ENCODE assay signal across 11 cellular contexts in genomic region chr2:131094655-131095281, GRCh38. TPM values are rescaled to one million over a fixed set of nuclear protein-coding genes. Genes with fewer than 3 reads are reported as not detected.
A peak's percentile ranks its signal among the peaks of the same experiment; 100 is the strongest.
DNase-seq lines count a peak whose midpoint lies in the region; ATAC-seq and TF ChIP-seq lines count a peak whose summit lies in the region.
"Had no signal": no experiment of that assay in that cellular context is flagged by ENCODE, and none has a peak within 500 bp of the region (broad histone marks: within the 10 kb centered on the region; RNA-seq: fewer than 3 reads in every experiment).

No MANE protein-coding gene starts in this region.

- peak overlapping the region; percentile 24 for H3K4me3 Mint-ChIP-seq in activated T-cell treated with anti-CD3 and anti-CD28 coated beads, Interleukin-2, amount 50 U/mL, for 4 hours
- H3K4me3 Mint-ChIP-seq in stimulated activated effector memory CD8-positive, alpha-beta T cell treated with anti-CD3 and anti-CD28 coated beads, Interleukin-12 subunit alpha, Interleukin-12 subunit beta, amount 100 ng/mL, for 72 hours: peak overlapping the region; percentile 86

- H3K36me3 ChIP-seq in PC-3 (ENCODE audit: low read depth, low read length): no peaks in the 10 kb centered on the region
- H3K36me3 ChIP-seq: thoracic aorta had no signal

- CTCF ChIA-PET in PC-3 (lab: Charles Lee): no interaction called here

- no peak overlapping the region for H3K9ac ChIP-seq in PC-3 (ENCODE audit: low read length)

- H3K79me2 ChIP-seq in PC-3 (ENCODE audit: low read length): peaks cover 31% of the 10 kb centered on the region

- H3K9me3 Mint-ChIP-seq in activated T-cell treated with anti-CD3 and anti-CD28 coated beads, Interleukin-2, amount 50 U/mL, for 4 hours: no peaks in the 10 kb centered on the region
- H3K9me3 Mint-ChIP-seq in stimulated activated effector memory CD8-positive, alpha-beta T cell treated with anti-CD3 and anti-CD28 coated beads, Interleukin-12 subunit alpha, Interleukin-12 subunit beta, amount 100 ng/mL, for 72 hours: no peaks in the 10 kb centered on the region

- peak overlapping the region; percentile 95 for H3K27ac Mint-ChIP-seq in stimulated activated effector memory CD8-positive, alpha-beta T cell treated with anti-CD3 and anti-CD28 coated beads, Interleukin-12 subunit alpha, Interleukin-12 subunit beta, amount 100 ng/mL, for 72 hours

- no TSS peak for BruUV-seq in PC-3 (replicated peaks; lab: Mats Ljungman, UMichigan)

- 0 out of 2 replicates have a peak, but pooled peaks cover 4% of the 10 kb centered on the region for H3K4me1 ChIP-seq in PC-3 (ENCODE audit: insufficient read depth, low read length)

- H3K4me1 Mint-ChIP-seq in activated T-cell treated with anti-CD3 and anti-CD28 coated beads, Interleukin-2, amount 50 U/mL, for 4 hours (ENCODE audit: low read depth): peaks cover 15% of the 10 kb centered on the region
- H3K4me1 Mint-ChIP-seq in stimulated activated effector memory CD8-positive, alpha-beta T cell treated with anti-CD3 and anti-CD28 coated beads, Interleukin-12 subunit alpha, Interleukin-12 subunit beta, amount 100 ng/mL, for 72 hours: peaks cover 11% of the 10 kb centered on the region

- H3K9me3 ChIP-seq in PC-3 (ENCODE audit: low read length): no peaks in the 10 kb centered on the region
- H3K9me3 ChIP-seq: heart left ventricle, thoracic aorta had no signal

- no peak overlapping the region for H2AFZ ChIP-seq in PC-3 (ENCODE audit: low read length)

- no peaks in the 10 kb centered on the region for H3K9me2 ChIP-seq in PC-3 (replicated peaks; ENCODE audit: low read length)

- intact Hi-C loops in PC-3 (cut with micrococcal nuclease): no loop called here

- no peak overlapping the region for H3K27ac ChIP-seq in PC-3 (ENCODE audit: low read length)

- no peak overlapping the region for H3K4me2 ChIP-seq in PC-3 (ENCODE audit: low read length)

- DNase-seq in activated T-cell treated with anti-CD3 and anti-CD28 coated beads, Interleukin-2, amount 50 U/mL, for 4 hours: no peak
- DNase-seq in activated T-cell treated with anti-CD3 and anti-CD28 coated beads for 4 hours (no peak), PC-3 (peak; percentile 34), epithelial cell of esophagus (ENCODE audit: low read depth) (peak; percentile 32), occipital lobe (lab: John Stamatoyannopoulos, UW) (no peak), T-helper 9 cell (no peak)
- DNase-seq in stimulated activated effector memory CD8-positive, alpha-beta T cell treated with anti-CD3 and anti-CD28 coated beads, Interleukin-12 subunit alpha, Interleukin-12 subunit beta, amount 100 ng/mL, for 72 hours (ENCODE audit: low spot score in 2 of 2): no peak
- DNase-seq: aorta had no signal

- no peak for TF ChIP-seq CTCF in PC-3 (conservative IDR thresholded peaks at IDR 0.05; ENCODE audit: low read depth, low read length)
- TF ChIP-seq CTCF in epithelial cell of esophagus (IDR thresholded peaks at IDR 0.05; ENCODE audit: insufficient read depth, low read depth, low read length, missing control alignments): no peak

- H4K20me1 ChIP-seq in PC-3 (ENCODE audit: low read length): peaks cover 10% of the 10 kb centered on the region; the same call in 1 of the 2 replicates

- no peak overlapping the region for H3K4me3 ChIP-seq in PC-3 (ENCODE audit: low read length)
- no peak overlapping the region for H3K4me3 ChIP-seq in epithelial cell of esophagus (ENCODE audit: low read length)

- H3F3A ChIP-seq in PC-3 (ENCODE audit: low read length, unreplicated experiment): no peaks in the 10 kb centered on the region

- H3K27me3 ChIP-seq in PC-3 (ENCODE audit: low read length): no peaks in the 10 kb centered on the region
- H3K27me3 ChIP-seq: heart left ventricle had no signal

- H3K27me3 Mint-ChIP-seq in activated T-cell treated with anti-CD3 and anti-CD28 coated beads, Interleukin-2, amount 50 U/mL, for 4 hours (ENCODE audit: low read depth): no peaks in the 10 kb centered on the region

- no peak for ATAC-seq in activated T-cell treated with anti-CD3 and anti-CD28 coated beads, Interleukin-2, amount 50 U/mL, for 4 hours
- ATAC-seq in PC-3: no peak
- ATAC-seq in stimulated activated effector memory CD8-positive, alpha-beta T cell treated with anti-CD3 and anti-CD28 coated beads, Interleukin-12 subunit alpha, Interleukin-12 subunit beta, amount 100 ng/mL, for 72 hours: no peak
- no peak for ATAC-seq in GM21381 (IDR thresholded peaks at IDR 0.05; ENCODE audit: unreplicated experiment)
- ATAC-seq: heart left ventricle had no signal

- H3K36me3 Mint-ChIP-seq in activated T-cell treated with anti-CD3 and anti-CD28 coated beads, Interleukin-2, amount 50 U/mL, for 4 hours (ENCODE audit: insufficient read depth): no peaks in the 10 kb centered on the region
- H3K36me3 Mint-ChIP-seq in stimulated activated effector memory CD8-positive, alpha-beta T cell treated with anti-CD3 and anti-CD28 coated beads, Interleukin-12 subunit alpha, Interleukin-12 subunit beta, amount 100 ng/mL, for 72 hours: peaks cover 40% of the 10 kb centered on the region

- POLR2A ChIA-PET in PC-3 (lab: Charles Lee; ENCODE audit: unreplicated experiment): no interaction called here

RNA-seq across cellular contexts. Expression of gene FAM168B, which starts 1.5 kb away (rescaled TPM):
- total RNA-seq in activated T-cell treated with anti-CD3 and anti-CD28 coated beads, Interleukin-2, amount 50 U/mL, for 4 hours: 100 to 1,000 TPM; 101 to 111 (median 107) TPM
- total RNA-seq in PC-3 (2014; rRNA removed): 91.7 and 103 TPM in 2 replicates
- 152 TPM for total RNA-seq in occipital lobe

RNA-seq across cellular contexts. Expression of gene PLEKHB2, which starts 10.4 kb away (rescaled TPM):
- total RNA-seq in activated T-cell treated with anti-CD3 and anti-CD28 coated beads, Interleukin-2, amount 50 U/mL, for 4 hours: 10 to 100 TPM; 55.6 to 61.1 (median 57.7) TPM
- 64.5 and 73.9 TPM in 2 replicates for total RNA-seq in PC-3 (2014; rRNA removed)
- total RNA-seq in occipital lobe: 100 TPM

Comparison
In these comparisons a context has a peak if more than half of its experiments do, and no peak if none do; other contexts are left out.
1. DNase-seq: peak in PC-3 (single experiment) and epithelial cell of esophagus (single experiment); none in activated T-cell treated with anti-CD3 and anti-CD28 coated beads, Interleukin-2, amount 50 U/mL, for 4 hours (single experiment), activated T-cell treated with anti-CD3 and anti-CD28 coated beads for 4 hours (single experiment), stimulated activated effector memory CD8-positive, alpha-beta T cell treated with anti-CD3 and anti-CD28 coated beads, Interleukin-12 subunit alpha, Interleukin-12 subunit beta, amount 100 ng/mL, for 72 hours (0 of 2), occipital lobe (single experiment) and T-helper 9 cell (single experiment).